ENCODE assay signal across 8 cellular contexts in genomic region chr1:208244584-208244916, GRCh38. TPM values are rescaled to one million over a fixed set of nuclear protein-coding genes. Genes with fewer than 3 reads are reported as not detected.
DNase-seq lines count a peak whose midpoint lies in the region; ATAC-seq and TF ChIP-seq lines count a peak whose summit lies in the region.

No MANE protein-coding gene starts in this region.

- H3K27ac ChIP-seq in body of pancreas (peak overlapping the region; percentile 63 to 89 (median 84)), mesodermal cell (ENCODE audit: low read depth, low read length, severe bottlenecking) (peak overlapping the region; percentile 51), vagina (peak overlapping the region; percentile 92)

- H3K9me3 ChIP-seq in body of pancreas (no peaks in the 10 kb centered on the region), mesodermal cell (ENCODE audit: control insufficient read depth, low read length) (no peaks in the 10 kb centered on the region), vagina (no peaks in the 10 kb centered on the region)

- H3K27me3 ChIP-seq in body of pancreas (no peaks in the 10 kb centered on the region), vagina (no peaks in the 10 kb centered on the region)

- 2 to 3% methylated on average over 11 of the region's 11 CpGs for WGBS in body of pancreas, 2 donors
- 0% methylated on average over 7 to 8 of the region's 11 CpGs for WGBS in mesodermal cell (ENCODE audit: insufficient coverage in 2 of 2), 2 experiments

- H3K4me1 ChIP-seq in body of pancreas (peaks cover 39% of the 10 kb centered on the region), mesodermal cell (ENCODE audit: control insufficient read depth, insufficient read depth, low read length, poor library complexity, severe bottlenecking) (peaks cover 20% of the 10 kb centered on the region), vagina (peaks cover 39% of the 10 kb centered on the region)

- intact Hi-C loops in body of pancreas (cut with DNase I) (loop anchor here (10.0 kb wide), 1 partner anchor 110 kb away; no protein-coding TSS in a partner anchor), vagina (cut with DNase I) (loop anchor here (5.0 kb wide), 2 partner anchors 157 to 222 kb away; no protein-coding TSS in a partner anchor)

- H3K4me3 ChIP-seq in AG04449 (ENCODE audit: low read depth, low read length), result peak overlapping the region; percentile 72
- H3K4me3 ChIP-seq in body of pancreas, result peak overlapping the region in 1 of 2 donors; percentile 99
- peak overlapping the region; percentile 79 for H3K4me3 ChIP-seq in mesodermal cell (ENCODE audit: extremely low read depth, insufficient read depth, low read length, poor library complexity, severe bottlenecking)
- H3K4me3 ChIP-seq in vagina, result peak overlapping the region; percentile 74 to 81

- TF ChIP-seq POLR2A in body of pancreas (IDR thresholded peaks at IDR 0.05) (no peak), vagina (IDR thresholded peaks at IDR 0.05) (no peak)

- ATAC-seq in HG02678 (IDR thresholded peaks at IDR 0.05; ENCODE audit: unreplicated experiment) (peak; percentile 14), body of pancreas (no peak)

- no peak for DNase-seq in AG04449 (ENCODE audit: low read depth, low spot score)
- DNase-seq in body of pancreas, result no peak
- DNase-seq in vagina (ENCODE audit: extremely low spot score in 2 of 2), result no peak
- DNase-seq in NCI-H1105 treated with DMSO at 0.1 percent for 48 hours (lab: John Stamatoyannopoulos, UW), result no peak
- DNase-seq in NCI-H510A (lab: John Stamatoyannopoulos, UW), result no peak
- no peak for DNase-seq in NCI-H2081 treated with DMSO at 0.1 percent for 48 hours (lab: John Stamatoyannopoulos, UW)

- no peaks in the 10 kb centered on the region for H3K36me3 ChIP-seq in body of pancreas (replicated peaks in 1 of 2; ENCODE audit: insufficient read depth in 1 of 2, low read depth in 2 of 2)
- peaks cover 25% of the 10 kb centered on the region for H3K36me3 ChIP-seq in mesodermal cell (ENCODE audit: control insufficient read depth, insufficient read depth, low read length)
- H3K36me3 ChIP-seq in vagina, result no peaks in the 10 kb centered on the region

- TF ChIP-seq CTCF in AG04449 (IDR thresholded peaks at IDR 0.05; ENCODE audit: insufficient read depth, low read length, missing control alignments) (no peak), body of pancreas (IDR thresholded peaks at IDR 0.05) (no peak), vagina (IDR thresholded peaks at IDR 0.05) (no peak)

- POLR2A ChIA-PET in AG04449 (lab: Yijun Ruan, JAX), result interaction anchor here (0.9 to 2.0 kb wide), 6 partner anchors 61 to 222 kb away, joined by 3 to 17 read pairs (median 5); no protein-coding TSS in a partner anchor

- CTCF ChIA-PET in AG04449 (lab: Yijun Ruan, JAX), result interaction anchor here (0.7 to 29.4 kb wide), 53 partner anchors 9 to 963 kb away, joined by 3 to 990 read pairs (median 7); no protein-coding TSS in a partner anchor

RNA-seq across cellular contexts. Expression of gene PLXNA2, which starts 0.4 kb away (rescaled TPM):
- 10 to 100 TPM; 44.5 to 51.6 TPM for total RNA-seq in body of pancreas
- 27.1 TPM for polyA plus RNA-seq in mesodermal cell (2013, experiment 1 of 2)
- 21.1 TPM for polyA plus RNA-seq in mesodermal cell (2013, experiment 2 of 2)
- 38.3 TPM for total RNA-seq in vagina
